In genomic region chr16:2755158-2755557, GRCh38 we compare ENCODE assay signal across 8 cellular contexts. TPM values are rescaled to one million over a fixed set of nuclear protein-coding genes. Genes with fewer than 3 reads are reported as not detected.
DNase-seq lines count a peak whose midpoint lies in the region; ATAC-seq, FAIRE-seq and TF ChIP-seq lines count a peak whose summit lies in the region.

No MANE protein-coding gene starts in this region.

- CTCF ChIA-PET in HepG2 (lab: Yijun Ruan, JAX; ENCODE audit: low intra/inter-chr PET ratio, low total read pairs) = no interaction called here

- no peak overlapping the region for H2AFZ ChIP-seq in HepG2 (ENCODE audit: low read length)

- ATAC-seq in HepG2 = no peak
- ATAC-seq in right lobe of liver = no peak
- no peak for ATAC-seq in GM21737 (IDR thresholded peaks at IDR 0.05; ENCODE audit: unreplicated experiment)
- no peak for ATAC-seq in HG02973 (IDR thresholded peaks at IDR 0.05; ENCODE audit: unreplicated experiment)

- TF ChIP-seq CTCF in HepG2 (CRISPR knock-in tag; IDR thresholded peaks at IDR 0.05) (no peak), right lobe of liver (IDR thresholded peaks at IDR 0.05) (no peak), ascending aorta (IDR thresholded peaks at IDR 0.05) (no peak)

- in situ Hi-C loops in HepG2 (cut with HindIII; ENCODE audit: extremely low pct_ligation_motif_present, low pct_unique_long_range_greater_than_20kb) = no loop called here

- no peak for DNase-seq in HepG2 (ENCODE audit: low spot score)
- DNase-seq in right lobe of liver = no peak
- DNase-seq in ascending aorta (ENCODE audit: low spot score in 2 of 2) = no peak
- no peak for DNase-seq in cerebellum (ENCODE audit: low spot score)
- DNase-seq in NK-92 (lab: John Stamatoyannopoulos, UW; ENCODE audit: unreplicated experiment) = no peak

- H3K4me3 ChIP-seq in HepG2 (replicated peaks in 1 of 3; ENCODE audit: insufficient read depth in 1 of 3, low read depth in 2 of 3, low read length in 3 of 3) = peak overlapping the region; percentile 13 to 93 (median 83); a peak in 5 of 6 replicates
- H3K4me3 ChIP-seq in right lobe of liver = peak overlapping the region in 1 of 3 donors; percentile 75
- peak overlapping the region; percentile 86 to 96 for H3K4me3 ChIP-seq in ascending aorta
- H3K4me3 ChIP-seq in mesodermal cell (ENCODE audit: extremely low read depth, insufficient read depth, low read length, poor library complexity, severe bottlenecking) = peak overlapping the region; percentile 90

- intact Hi-C loops in HepG2 (cut with micrococcal nuclease; ENCODE audit: unreplicated experiment) = no loop called here
- intact Hi-C loops in right lobe of liver (cut with DNase I) = no loop called here
- intact Hi-C loops in ascending aorta (cut with DNase I) = loop anchor here (10.0 kb wide), 1 partner anchor 330 kb away; the partner anchor contains the start of gene CCNF

- H3K4me2 ChIP-seq in HepG2 (ENCODE audit: low read depth, low read length) = peak overlapping the region; percentile 92

- peak overlapping the region; percentile 100 for H3K9ac ChIP-seq in HepG2 (ENCODE audit: insufficient read depth, low read depth, low read length)

- TF ChIP-seq RAD21 in HepG2 (CRISPR knock-in tag; IDR thresholded peaks at IDR 0.05) = no peak

- peaks cover 49% of the 10 kb centered on the region for H4K20me1 ChIP-seq in HepG2 (ENCODE audit: insufficient read depth, low read length)

- no peaks in the 10 kb centered on the region; a peak in 1 of 5 replicates for H3K27me3 ChIP-seq in HepG2 (ENCODE audit: control insufficient read depth in 1 of 2, insufficient read depth in 2 of 2, low read length in 2 of 2)
- no peaks in the 10 kb centered on the region for H3K27me3 ChIP-seq in right lobe of liver
- H3K27me3 ChIP-seq in ascending aorta = no peaks in the 10 kb centered on the region

- no peak for TF ChIP-seq EP300 in HepG2 (IDR thresholded peaks at IDR 0.05; ENCODE audit: low read depth in 2 of 2, low read length in 2 of 2)
- TF ChIP-seq EP300 in HepG2 (CRISPR knock-in tag; IDR thresholded peaks at IDR 0.05; ENCODE audit: borderline replicate concordance) = no peak

- 28% methylated on average over 3 of the region's 3 CpGs for WGBS in HepG2 (ENCODE audit: low lambda C conversion rate)
- 10% methylated on average over 3 of the region's 3 CpGs for WGBS in right lobe of liver (ENCODE audit: insufficient coverage, low coverage, low lambda C conversion rate, missing lambda C conversion rate)
- 64 to 68% methylated on average over 3 of the region's 3 CpGs for WGBS in mesodermal cell (ENCODE audit: insufficient coverage in 2 of 2), 2 experiments

- H3K4me1 ChIP-seq in HepG2 (ENCODE audit: insufficient read depth, low read length) = peaks cover 40% of the 10 kb centered on the region
- H3K4me1 ChIP-seq in right lobe of liver = peaks cover 0 to 32% (median 10%) of the 10 kb centered on the region in 4 donors
- H3K4me1 ChIP-seq in ascending aorta = peaks cover 18 to 35% of the 10 kb centered on the region in 2 donors
- peaks cover 16% of the 10 kb centered on the region for H3K4me1 ChIP-seq in mesodermal cell (ENCODE audit: control insufficient read depth, insufficient read depth, low read length, poor library complexity, severe bottlenecking)

- no peaks in the 10 kb centered on the region for H3K9me3 ChIP-seq in HepG2 (ENCODE audit: low read length)
- H3K9me3 ChIP-seq in right lobe of liver = no peaks in the 10 kb centered on the region
- no peaks in the 10 kb centered on the region for H3K9me3 ChIP-seq in ascending aorta
- H3K9me3 ChIP-seq in mesodermal cell (ENCODE audit: control insufficient read depth, low read length) = no peaks in the 10 kb centered on the region

- TF ChIP-seq POLR2A in HepG2 (IDR thresholded peaks at IDR 0.05; ENCODE audit: insufficient read depth in 1 of 2, low read depth in 2 of 2, low read length in 2 of 2) (no peak), right lobe of liver (IDR thresholded peaks at IDR 0.05) (no peak)

- BruUV-seq in HepG2 (replicated peaks; lab: Mats Ljungman, UMichigan) = no TSS peak

- H3K36me3 ChIP-seq in HepG2 (replicated peaks in 1 of 2; ENCODE audit: control insufficient read depth in 1 of 2, insufficient read depth in 2 of 2, low read length in 2 of 2) = peaks cover 21 to 40% of the 10 kb centered on the region in 2 experiments
- H3K36me3 ChIP-seq in right lobe of liver = peaks cover 10 to 33% (median 25%) of the 10 kb centered on the region in 4 donors
- peaks cover 32 to 41% of the 10 kb centered on the region in 2 donors for H3K36me3 ChIP-seq in ascending aorta
- peaks cover 62% of the 10 kb centered on the region for H3K36me3 ChIP-seq in mesodermal cell (ENCODE audit: control insufficient read depth, insufficient read depth, low read length)

- H3K79me2 ChIP-seq in HepG2 (ENCODE audit: insufficient read depth, low read length) = peaks cover 83% of the 10 kb centered on the region

- no peak for FAIRE-seq in HepG2 (lab: Jason Lieb, UNC)

- no peak overlapping the region for H3K27ac ChIP-seq in HepG2 (ENCODE audit: extremely low read length, insufficient read depth, low read length)
- no peak overlapping the region for H3K27ac ChIP-seq in right lobe of liver
- H3K27ac ChIP-seq in ascending aorta = no peak overlapping the region
- no peak overlapping the region for H3K27ac ChIP-seq in mesodermal cell (ENCODE audit: low read depth, low read length, severe bottlenecking)

- POLR2A ChIA-PET in HepG2 (lab: Yijun Ruan, JAX) = interaction anchor here (4.6 to 5.1 kb wide), 2 partner anchors 16 to 21 kb away, joined by 43 to 74 read pairs; partner anchors contain the start of gene ELOB

RNA-seq across cellular contexts. Expression of gene SRRM2, which starts 2.7 kb away (rescaled TPM):
- total RNA-seq in HepG2 (2016; rRNA removed; fragmentation: Illumina TruSeq; extraction: Trizol) = 50.4 and 80.6 TPM in 2 replicates
- 41.5 and 43.0 TPM in 2 replicates for total RNA-seq in HepG2 (2016; cell fraction: cytosol; rRNA removed; fragmentation: Illumina TruSeq; extraction: Trizol; ENCODE audit: low read depth)
- 44.1 and 73.0 TPM in 2 replicates for total RNA-seq in HepG2 (2016; cell fraction: insoluble cytoplasmic fraction; rRNA removed; fragmentation: Illumina TruSeq; extraction: Trizol)
- total RNA-seq in HepG2 (2016; cell fraction: membrane; rRNA removed; fragmentation: Illumina TruSeq; extraction: Trizol) = 48.8 and 52.0 TPM in 2 replicates
- 159 and 170 TPM in 2 replicates for total RNA-seq in HepG2 (2016; cell fraction: nucleus; rRNA removed; fragmentation: Illumina TruSeq; extraction: Trizol)
- 112 and 125 TPM in 2 replicates for polyA plus RNA-seq in HepG2 (2011; rRNA removed)
- polyA plus RNA-seq in HepG2 (2011; cell fraction: cytosol; rRNA removed) = 40.5 and 54.4 TPM in 2 replicates
- polyA plus RNA-seq in HepG2 (2011; cell fraction: nucleus; rRNA removed) = 1,408 and 1,626 TPM in 2 replicates
- polyA plus RNA-seq in HepG2 (2012) = 364 and 397 TPM in 2 replicates
- 15.2 and 19.4 TPM in 2 replicates for polyA plus RNA-seq in HepG2 (2016; cell fraction: cytosol; fragmentation: Illumina TruSeq; extraction: Trizol; ENCODE audit: low read depth)
- 169 and 221 TPM in 2 replicates for polyA plus RNA-seq in HepG2 (2016; cell fraction: insoluble cytoplasmic fraction; fragmentation: Illumina TruSeq; extraction: Trizol; ENCODE audit: low read depth)
- 38.4 and 49.5 TPM in 2 replicates for polyA plus RNA-seq in HepG2 (2016; cell fraction: membrane; fragmentation: Illumina TruSeq; extraction: Trizol; ENCODE audit: low read depth)
- 998 and 1,215 TPM in 2 replicates for polyA plus RNA-seq in HepG2 (2016; cell fraction: nucleus; fragmentation: Illumina TruSeq; extraction: Trizol; ENCODE audit: insufficient read depth, low read depth)
- 125 and 143 TPM in 2 replicates for polyA minus RNA-seq in HepG2 (2011; rRNA and poly(A)+ RNA removed; ENCODE audit: low replicate concordance)
- polyA minus RNA-seq in HepG2 (2011; cell fraction: cytosol; rRNA and poly(A)+ RNA removed) = 88.7 and 111 TPM in 2 replicates
- polyA minus RNA-seq in HepG2 (2011; cell fraction: nucleus; rRNA and poly(A)+ RNA removed) = 176 and 198 TPM in 2 replicates
- total RNA-seq in right lobe of liver = 100 to 1,000 TPM; 111 to 419 (median 289) TPM
- 359 TPM for total RNA-seq in ascending aorta
- polyA plus RNA-seq in mesodermal cell (2013, experiment 1 of 2) = 378 TPM
- 310 TPM for polyA plus RNA-seq in mesodermal cell (2013, experiment 2 of 2)
- 74.1 TPM for total RNA-seq in cerebellum

RNA-seq across cellular contexts. Expression of gene ELOB, which starts 21.9 kb away (rescaled TPM):
- total RNA-seq in HepG2 (2016; rRNA removed; fragmentation: Illumina TruSeq; extraction: Trizol) (208 and 253 TPM in 2 replicates), right lobe of liver (100 to 1,000 TPM in 5 of 6 experiments, 10 to 100 TPM in 1; 97.5 to 521 (median 122) TPM), ascending aorta (1,184 TPM), cerebellum (98.8 TPM)
- total RNA-seq in HepG2 (2016; cell fraction: cytosol; rRNA removed; fragmentation: Illumina TruSeq; extraction: Trizol; ENCODE audit: low read depth) = 337 and 393 TPM in 2 replicates
- 204 and 279 TPM in 2 replicates for total RNA-seq in HepG2 (2016; cell fraction: insoluble cytoplasmic fraction; rRNA removed; fragmentation: Illumina TruSeq; extraction: Trizol)
- total RNA-seq in HepG2 (2016; cell fraction: membrane; rRNA removed; fragmentation: Illumina TruSeq; extraction: Trizol) = 174 and 204 TPM in 2 replicates
- total RNA-seq in HepG2 (2016; cell fraction: nucleus; rRNA removed; fragmentation: Illumina TruSeq; extraction: Trizol) = 53.2 and 75.0 TPM in 2 replicates
- polyA plus RNA-seq in HepG2 (2011; rRNA removed) = 225 and 236 TPM in 2 replicates
- 204 and 385 TPM in 2 replicates for polyA plus RNA-seq in HepG2 (2011; cell fraction: cytosol; rRNA removed)
- polyA plus RNA-seq in HepG2 (2011; cell fraction: nucleus; rRNA removed) = 89.2 and 109 TPM in 2 replicates
- 108 and 117 TPM in 2 replicates for polyA plus RNA-seq in HepG2 (2012)
- polyA plus RNA-seq in HepG2 (2016; cell fraction: cytosol; fragmentation: Illumina TruSeq; extraction: Trizol; ENCODE audit: low read depth) = 547 and 569 TPM in 2 replicates
- polyA plus RNA-seq in HepG2 (2016; cell fraction: insoluble cytoplasmic fraction; fragmentation: Illumina TruSeq; extraction: Trizol; ENCODE audit: low read depth) = 265 and 294 TPM in 2 replicates
- 203 and 243 TPM in 2 replicates for polyA plus RNA-seq in HepG2 (2016; cell fraction: membrane; fragmentation: Illumina TruSeq; extraction: Trizol; ENCODE audit: low read depth)
- 127 and 128 TPM in 2 replicates for polyA plus RNA-seq in HepG2 (2016; cell fraction: nucleus; fragmentation: Illumina TruSeq; extraction: Trizol; ENCODE audit: insufficient read depth, low read depth)
- 125 and 227 TPM in 2 replicates for polyA minus RNA-seq in HepG2 (2011; rRNA and poly(A)+ RNA removed; ENCODE audit: low replicate concordance)
- polyA minus RNA-seq in HepG2 (2011; cell fraction: cytosol; rRNA and poly(A)+ RNA removed) = 25.2 and 36.1 TPM in 2 replicates
- polyA minus RNA-seq in HepG2 (2011; cell fraction: nucleus; rRNA and poly(A)+ RNA removed) = 9.8 and 9.9 TPM in 2 replicates
- polyA plus RNA-seq in mesodermal cell (2013, experiment 1 of 2) = 251 TPM
- 206 TPM for polyA plus RNA-seq in mesodermal cell (2013, experiment 2 of 2)

RNA-seq across cellular contexts. Expression of gene PRSS33, which starts 32.2 kb away (rescaled TPM):
- total RNA-seq in HepG2 (2016; rRNA removed; fragmentation: Illumina TruSeq; extraction: Trizol) (not detected in 2 replicates), right lobe of liver (not detected), ascending aorta (15.4 TPM), cerebellum (not detected)
- not detected in 2 replicates for total RNA-seq in HepG2 (2016; cell fraction: cytosol; rRNA removed; fragmentation: Illumina TruSeq; extraction: Trizol; ENCODE audit: low read depth)
- total RNA-seq in HepG2 (2016; cell fraction: insoluble cytoplasmic fraction; rRNA removed; fragmentation: Illumina TruSeq; extraction: Trizol) = not detected in 2 replicates
- not detected in 2 replicates for total RNA-seq in HepG2 (2016; cell fraction: membrane; rRNA removed; fragmentation: Illumina TruSeq; extraction: Trizol)
- total RNA-seq in HepG2 (2016; cell fraction: nucleus; rRNA removed; fragmentation: Illumina TruSeq; extraction: Trizol) = not detected in 2 replicates
- polyA plus RNA-seq in HepG2 (2011; rRNA removed) = not detected in 2 replicates
- polyA plus RNA-seq in HepG2 (2011; cell fraction: cytosol; rRNA removed) = not detected in 2 replicates
- not detected in 2 replicates for polyA plus RNA-seq in HepG2 (2011; cell fraction: nucleus; rRNA removed)
- not detected in 2 replicates for polyA plus RNA-seq in HepG2 (2012)
- not detected in 2 replicates for polyA plus RNA-seq in HepG2 (2016; cell fraction: cytosol; fragmentation: Illumina TruSeq; extraction: Trizol; ENCODE audit: low read depth)
- not detected in 2 replicates for polyA plus RNA-seq in HepG2 (2016; cell fraction: insoluble cytoplasmic fraction; fragmentation: Illumina TruSeq; extraction: Trizol; ENCODE audit: low read depth)
- polyA plus RNA-seq in HepG2 (2016; cell fraction: membrane; fragmentation: Illumina TruSeq; extraction: Trizol; ENCODE audit: low read depth) = not detected in 2 replicates
- not detected in 2 replicates for polyA plus RNA-seq in HepG2 (2016; cell fraction: nucleus; fragmentation: Illumina TruSeq; extraction: Trizol; ENCODE audit: insufficient read depth, low read depth)
- not detected in 2 replicates for polyA minus RNA-seq in HepG2 (2011; rRNA and poly(A)+ RNA removed; ENCODE audit: low replicate concordance)
- not detected in 2 replicates for polyA minus RNA-seq in HepG2 (2011; cell fraction: cytosol; rRNA and poly(A)+ RNA removed)
- polyA minus RNA-seq in HepG2 (2011; cell fraction: nucleus; rRNA and poly(A)+ RNA removed) = not detected in 2 replicates
- not detected for polyA plus RNA-seq in mesodermal cell (2013, experiment 1 of 2)
- polyA plus RNA-seq in mesodermal cell (2013, experiment 2 of 2) = not detected

RNA-seq across cellular contexts. Expression of gene PRSS27, which starts 35.1 kb away (rescaled TPM):
- 0.20 TPM in 1 of 2 replicates, not detected in the other for total RNA-seq in HepG2 (2016; rRNA removed; fragmentation: Illumina TruSeq; extraction: Trizol)
- total RNA-seq in HepG2 (2016; cell fraction: cytosol; rRNA removed; fragmentation: Illumina TruSeq; extraction: Trizol; ENCODE audit: low read depth) = 0.30 TPM in 1 of 2 replicates, not detected in the other
- 0.35 TPM in 1 of 2 replicates, not detected in the other for total RNA-seq in HepG2 (2016; cell fraction: insoluble cytoplasmic fraction; rRNA removed; fragmentation: Illumina TruSeq; extraction: Trizol)
- total RNA-seq in HepG2 (2016; cell fraction: membrane; rRNA removed; fragmentation: Illumina TruSeq; extraction: Trizol) = 0.12 and 0.41 TPM in 2 replicates
- total RNA-seq in HepG2 (2016; cell fraction: nucleus; rRNA removed; fragmentation: Illumina TruSeq; extraction: Trizol) = 0.19 and 0.34 TPM in 2 replicates
- 0.73 and 1.2 TPM in 2 replicates for polyA plus RNA-seq in HepG2 (2011; rRNA removed)
- 0.59 and 1.3 TPM in 2 replicates for polyA plus RNA-seq in HepG2 (2011; cell fraction: cytosol; rRNA removed)
- polyA plus RNA-seq in HepG2 (2011; cell fraction: nucleus; rRNA removed) = 2.0 and 2.8 TPM in 2 replicates
- 0.43 and 1.1 TPM in 2 replicates for polyA plus RNA-seq in HepG2 (2012)
- 0.08 and 0.16 TPM in 2 replicates for polyA plus RNA-seq in HepG2 (2016; cell fraction: cytosol; fragmentation: Illumina TruSeq; extraction: Trizol; ENCODE audit: low read depth)
- polyA plus RNA-seq in HepG2 (2016; cell fraction: insoluble cytoplasmic fraction; fragmentation: Illumina TruSeq; extraction: Trizol; ENCODE audit: low read depth) = not detected in 2 replicates
- polyA plus RNA-seq in HepG2 (2016; cell fraction: membrane; fragmentation: Illumina TruSeq; extraction: Trizol; ENCODE audit: low read depth) = 0.21 TPM in 1 of 2 replicates, not detected in the other
- polyA plus RNA-seq in HepG2 (2016; cell fraction: nucleus; fragmentation: Illumina TruSeq; extraction: Trizol; ENCODE audit: insufficient read depth, low read depth) = 0.53 TPM in 1 of 2 replicates, not detected in the other
- polyA minus RNA-seq in HepG2 (2011; rRNA and poly(A)+ RNA removed; ENCODE audit: low replicate concordance) = 1.0 and 1.7 TPM in 2 replicates
- polyA minus RNA-seq in HepG2 (2011; cell fraction: cytosol; rRNA and poly(A)+ RNA removed) = not detected in 2 replicates
- 1.3 and 1.6 TPM in 2 replicates for polyA minus RNA-seq in HepG2 (2011; cell fraction: nucleus; rRNA and poly(A)+ RNA removed)
- under 1 TPM in 4 of 6 experiments, not detected in 2; 0.13 to 0.98 (median 0.49) TPM for total RNA-seq in right lobe of liver
- total RNA-seq in ascending aorta = not detected
- polyA plus RNA-seq in mesodermal cell (2013, experiment 1 of 2) = 3.1 TPM
- 3.1 TPM for polyA plus RNA-seq in mesodermal cell (2013, experiment 2 of 2)
- 2.6 TPM for total RNA-seq in cerebellum

RNA-seq across cellular contexts. Expression of gene PRSS41, which starts 43.1 kb away (rescaled TPM):
- total RNA-seq in HepG2 (2016; rRNA removed; fragmentation: Illumina TruSeq; extraction: Trizol) (not detected in 2 replicates), right lobe of liver (not detected), ascending aorta (not detected), cerebellum (not detected)
- not detected in 2 replicates for total RNA-seq in HepG2 (2016; cell fraction: cytosol; rRNA removed; fragmentation: Illumina TruSeq; extraction: Trizol; ENCODE audit: low read depth)
- not detected in 2 replicates for total RNA-seq in HepG2 (2016; cell fraction: insoluble cytoplasmic fraction; rRNA removed; fragmentation: Illumina TruSeq; extraction: Trizol)
- not detected in 2 replicates for total RNA-seq in HepG2 (2016; cell fraction: membrane; rRNA removed; fragmentation: Illumina TruSeq; extraction: Trizol)
- not detected in 2 replicates for total RNA-seq in HepG2 (2016; cell fraction: nucleus; rRNA removed; fragmentation: Illumina TruSeq; extraction: Trizol)
- polyA plus RNA-seq in HepG2 (2011; rRNA removed) = not detected in 2 replicates
- not detected in 2 replicates for polyA plus RNA-seq in HepG2 (2011; cell fraction: cytosol; rRNA removed)
- polyA plus RNA-seq in HepG2 (2011; cell fraction: nucleus; rRNA removed) = not detected in 2 replicates
- polyA plus RNA-seq in HepG2 (2012) = not detected in 2 replicates
- not detected in 2 replicates for polyA plus RNA-seq in HepG2 (2016; cell fraction: cytosol; fragmentation: Illumina TruSeq; extraction: Trizol; ENCODE audit: low read depth)
- polyA plus RNA-seq in HepG2 (2016; cell fraction: insoluble cytoplasmic fraction; fragmentation: Illumina TruSeq; extraction: Trizol; ENCODE audit: low read depth) = not detected in 2 replicates
- not detected in 2 replicates for polyA plus RNA-seq in HepG2 (2016; cell fraction: membrane; fragmentation: Illumina TruSeq; extraction: Trizol; ENCODE audit: low read depth)
- polyA plus RNA-seq in HepG2 (2016; cell fraction: nucleus; fragmentation: Illumina TruSeq; extraction: Trizol; ENCODE audit: insufficient read depth, low read depth) = not detected in 2 replicates
- polyA minus RNA-seq in HepG2 (2011; rRNA and poly(A)+ RNA removed; ENCODE audit: low replicate concordance) = 0.14 TPM in 1 of 2 replicates, not detected in the other
- polyA minus RNA-seq in HepG2 (2011; cell fraction: cytosol; rRNA and poly(A)+ RNA removed) = not detected in 2 replicates
- polyA minus RNA-seq in HepG2 (2011; cell fraction: nucleus; rRNA and poly(A)+ RNA removed) = not detected in 2 replicates
- polyA plus RNA-seq in mesodermal cell (2013, experiment 1 of 2) = not detected
- not detected for polyA plus RNA-seq in mesodermal cell (2013, experiment 2 of 2)

Comparison
In these comparisons a context has a peak if more than half of its experiments do, and no peak if none do; other contexts are left out.
1. RNA of gene PRSS33, which starts 32.2 kb away (total RNA-seq): 15.4 TPM in ascending aorta (single experiment); not detected in cerebellum (single experiment), not detected in HepG2 and not detected in right lobe of liver; every median in the first group is over 10 times any median in the second.